ENCODE assay signal across 18 cellular contexts in genomic region chr6:170561550-170561949, GRCh38.
"Had no signal": no experiment of that assay in that cellular context is flagged by ENCODE, and none has a peak within 500 bp of the region (broad histone marks: within the 10 kb centered on the region; RNA-seq: fewer than 3 reads in every experiment).

No MANE protein-coding gene starts in this region.

- H3K27ac ChIP-seq: heart left ventricle, neutrophil, spleen, testis, tibial nerve had no signal

- DNase-seq: cerebellar nuclear complex; dermis blood vessel endothelial cell; heart left ventricle; hippocampal formation; kidney glomerular epithelial cell; mesendoderm; naive thymus-derived CD4-positive, alpha-beta T cell; nephron progenitor cell; spleen; stimulated activated CD4-positive, alpha-beta T cell treated with anti-CD3 and anti-CD28 coated beads, Interleukin-15, amount 100 ng/mL, for 24 hours; stimulated activated CD4-positive, alpha-beta T cell treated with anti-CD3 and anti-CD28 coated beads, Interleukin-1b, Interleukin-23, amount 100 ng/mL, for 48 hours; stimulated activated CD4-positive, alpha-beta T cell treated with anti-CD3 and anti-CD28 coated beads, Interleukin-4, amount 100 ng/mL, for 4 hours; stimulated activated naive CD4-positive, alpha-beta T cell had no signal

- H3K27me3 ChIP-seq: heart left ventricle, neutrophil, spleen, testis, tibial nerve had no signal

- ATAC-seq: esophagus mucosa; heart left ventricle; naive thymus-derived CD4-positive, alpha-beta T cell; sciatic nerve had no signal

- H3K4me1 ChIP-seq: testis had no signal

- H3K4me3 ChIP-seq: heart left ventricle, spleen, testis, tibial nerve had no signal

- H3K9me3 ChIP-seq: heart left ventricle, neutrophil, spleen, testis, tibial nerve had no signal
